Comparison of ENCODE assay signal across 15 cellular contexts in genomic region chr1:220788146-220788545, GRCh38. TPM values are rescaled to one million over a fixed set of nuclear protein-coding genes. Genes with fewer than 3 reads are reported as not detected.
DNase-seq lines count a peak whose midpoint lies in the region; ATAC-seq and TF ChIP-seq lines count a peak whose summit lies in the region.
"Had no signal": no experiment of that assay in that cellular context is flagged by ENCODE, and none has a peak within 500 bp of the region (broad histone marks: within the 10 kb centered on the region; RNA-seq: fewer than 3 reads in every experiment).

No MANE protein-coding gene starts in this region.

- H3K4me1 Mint-ChIP-seq in activated CD8-positive, alpha-beta memory T cell treated with anti-CD3 and anti-CD28 coated beads, Interleukin-2, amount 10 ng/mL, durations not matched to agents 7 days and 5 days = no peaks in the 10 kb centered on the region
- no peaks in the 10 kb centered on the region; the same call in 1 of the 2 replicates for H3K4me1 Mint-ChIP-seq in HFFc6 (ENCODE audit: low read depth)
- H3K4me1 Mint-ChIP-seq: central memory CD8-positive, alpha-beta T cell had no signal

- no peak overlapping the region for H3K4me3 ChIP-seq in fibroblast of lung (replicated peaks in 1 of 4; ENCODE audit: control extremely low read depth in 1 of 4, insufficient read depth in 1 of 4, low read depth in 3 of 4, low read length in 4 of 4)

- no peaks in the 10 kb centered on the region for H3K36me3 Mint-ChIP-seq in activated CD8-positive, alpha-beta memory T cell treated with anti-CD3 and anti-CD28 coated beads, Interleukin-2, amount 10 ng/mL, durations not matched to agents 7 days and 5 days
- no peaks in the 10 kb centered on the region for H3K36me3 Mint-ChIP-seq in HFFc6 (ENCODE audit: low read depth)

- peaks cover 2% of the 10 kb centered on the region for H3K4me1 ChIP-seq in fibroblast of lung (ENCODE audit: control insufficient read depth, extremely low read depth, insufficient read depth, low read length)

- CTCF ChIA-PET in activated CD8-positive, alpha-beta memory T cell treated with anti-CD3 and anti-CD28 coated beads, Interleukin-2, amount 10 ng/mL, durations not matched to agents 7 days and 5 days (lab: Charles Lee) = interaction anchor here (1.3 kb wide), 1 partner anchor 11 kb away, joined by 4 read pairs; no protein-coding TSS in a partner anchor

- H4K20me1 ChIP-seq in fibroblast of lung (ENCODE audit: control insufficient read depth, extremely low read depth, insufficient read depth, low read length) = no peaks in the 10 kb centered on the region

- DNase-seq in Ammon's horn (ENCODE audit: low spot score) (peak; percentile 16), M059J (ENCODE audit: low read depth) (peak; percentile 15), fibroblast of lung (ENCODE audit: low read depth in 2 of 2) (peak; percentile 38 to 50), pons (ENCODE audit: low spot score) (peak; percentile 14), HFFc6 (no peak), SIG-M5 (lab: John Stamatoyannopoulos, UW) (no peak)
- no peak for DNase-seq in activated CD8-positive, alpha-beta memory T cell treated with anti-CD3 and anti-CD28 coated beads, Interleukin-2, amount 10 ng/mL, durations not matched to agents 7 days and 5 days
- DNase-seq in activated effector memory CD4-positive, alpha-beta T cell treated with Interleukin-2 at 50 U/mL for 16 hours = no peak
- DNase-seq: activated CD8-positive, alpha-beta memory T cell treated with anti-CD3 and anti-CD28 coated beads for 24 hours; activated naive CD4-positive, alpha-beta T cell treated with anti-CD3 and anti-CD28 coated beads for 36 hours; KG1; NCI-H2107; stimulated activated CD4-positive, alpha-beta T cell treated with anti-CD3 and anti-CD28 coated beads, Interleukin-12 subunit alpha, Interleukin-12 subunit beta, amount 100 ng/mL, for 4 hours had no signal

- peaks cover 64% of the 10 kb centered on the region for H3K27me3 Mint-ChIP-seq in activated CD8-positive, alpha-beta memory T cell treated with anti-CD3 and anti-CD28 coated beads, Interleukin-2, amount 10 ng/mL, durations not matched to agents 7 days and 5 days
- peaks cover 4% of the 10 kb centered on the region for H3K27me3 Mint-ChIP-seq in HFFc6 (ENCODE audit: insufficient read depth)

- H3K4me3 Mint-ChIP-seq in activated CD8-positive, alpha-beta memory T cell treated with anti-CD3 and anti-CD28 coated beads, Interleukin-2, amount 10 ng/mL, durations not matched to agents 7 days and 5 days = no peak overlapping the region
- no peak overlapping the region for H3K4me3 Mint-ChIP-seq in HFFc6
- H3K4me3 Mint-ChIP-seq: activated naive CD4-positive, alpha-beta T cell treated with anti-CD3 and anti-CD28 coated beads for 36 hours; central memory CD8-positive, alpha-beta T cell had no signal

- no peak for TF ChIP-seq CTCF in fibroblast of lung (conservative IDR thresholded peaks at IDR 0.05 in 1 of 2, IDR thresholded peaks at IDR 0.05 in 1 of 2; ENCODE audit: low read depth in 1 of 2, low read length in 2 of 2)
- no peak for TF ChIP-seq CTCF in HFFc6 (IDR thresholded peaks at IDR 0.05)

- ATAC-seq in activated CD8-positive, alpha-beta memory T cell treated with anti-CD3 and anti-CD28 coated beads, Interleukin-2, amount 10 ng/mL, durations not matched to agents 7 days and 5 days = no peak

- H3K27ac ChIP-seq in fibroblast of lung (ENCODE audit: insufficient read depth, low read length) = no peak overlapping the region
- H3K27ac ChIP-seq: RWPE1 had no signal

- H3K36me3 ChIP-seq in fibroblast of lung (ENCODE audit: control insufficient read depth, insufficient read depth, low read length) = no peaks in the 10 kb centered on the region

- no peak overlapping the region for H3K27ac Mint-ChIP-seq in activated CD8-positive, alpha-beta memory T cell treated with anti-CD3 and anti-CD28 coated beads, Interleukin-2, amount 10 ng/mL, durations not matched to agents 7 days and 5 days
- no peak overlapping the region for H3K27ac Mint-ChIP-seq in HFFc6
- H3K27ac Mint-ChIP-seq: activated naive CD4-positive, alpha-beta T cell treated with anti-CD3 and anti-CD28 coated beads for 36 hours had no signal

- no peaks in the 10 kb centered on the region for H3K27me3 ChIP-seq in fibroblast of lung (ENCODE audit: control insufficient read depth, insufficient read depth, low read length)

- H3K9ac ChIP-seq in fibroblast of lung (ENCODE audit: insufficient read depth, low read length) = no peak overlapping the region

- no peaks in the 10 kb centered on the region for H3K79me2 ChIP-seq in fibroblast of lung (ENCODE audit: control insufficient read depth, insufficient read depth, low read length)

- H3K4me2 ChIP-seq in fibroblast of lung (ENCODE audit: extremely low read depth, insufficient read depth, low read length) = no peak overlapping the region

- no peaks in the 10 kb centered on the region for H3K9me3 ChIP-seq in fibroblast of lung (ENCODE audit: control insufficient read depth, insufficient read depth, low read depth, low read length)

- no peak overlapping the region for H2AFZ ChIP-seq in fibroblast of lung (ENCODE audit: low read length)

- H3K9me3 Mint-ChIP-seq in activated CD8-positive, alpha-beta memory T cell treated with anti-CD3 and anti-CD28 coated beads, Interleukin-2, amount 10 ng/mL, durations not matched to agents 7 days and 5 days (ENCODE audit: low read depth) = no peaks in the 10 kb centered on the region
- H3K9me3 Mint-ChIP-seq in HFFc6 = no peaks in the 10 kb centered on the region
- H3K9me3 Mint-ChIP-seq: activated naive CD4-positive, alpha-beta T cell treated with anti-CD3 and anti-CD28 coated beads for 36 hours; central memory CD8-positive, alpha-beta T cell had no signal

RNA-seq across cellular contexts. Expression of gene MTARC1, which starts 1.4 kb away (rescaled TPM):
- 0.59 and 1.7 TPM in 2 replicates for total RNA-seq in M059J (2014; rRNA removed; shearing (Covaris generic))
- 9.6 and 9.8 TPM in 2 replicates for total RNA-seq in fibroblast of lung
- polyA plus RNA-seq in fibroblast of lung = 1.8 and 2.8 TPM in 2 replicates
- polyA plus RNA-seq in fibroblast of lung (2012) = 1.4 and 2.7 TPM in 2 replicates
- 1.1 TPM in 1 of 2 replicates, not detected in the other for polyA minus RNA-seq in fibroblast of lung (ENCODE audit: low replicate concordance)
- not detected for total RNA-seq in activated CD8-positive, alpha-beta memory T cell treated with anti-CD3 and anti-CD28 coated beads, Interleukin-2, amount 10 ng/mL, durations not matched to agents 7 days and 5 days
- 1 to 10 TPM; 1.1 to 1.9 (median 1.7) TPM for total RNA-seq in HFFc6 (2021; fragmentation: NEBNext Ultra II Directional; extraction: Animal tissue kit (Norgen Biotek cat#: 25700))
- total RNA-seq: activated naive CD4-positive, alpha-beta T cell treated with anti-CD3 and anti-CD28 coated beads for 36 hours had no signal

RNA-seq across cellular contexts. Expression of gene MTARC2, which starts 40.0 kb away (rescaled TPM):
- 1.1 TPM in 1 of 2 replicates, not detected in the other for total RNA-seq in M059J (2014; rRNA removed; shearing (Covaris generic))
- total RNA-seq in fibroblast of lung = 9.0 and 12.6 TPM in 2 replicates
- 7.3 and 14.5 TPM in 2 replicates for polyA plus RNA-seq in fibroblast of lung
- 5.3 and 10.2 TPM in 2 replicates for polyA plus RNA-seq in fibroblast of lung (2012)
- 1.1 and 9.6 TPM in 2 replicates for polyA minus RNA-seq in fibroblast of lung (ENCODE audit: low replicate concordance)
- total RNA-seq in activated CD8-positive, alpha-beta memory T cell treated with anti-CD3 and anti-CD28 coated beads, Interleukin-2, amount 10 ng/mL, durations not matched to agents 7 days and 5 days = not detected
- total RNA-seq in HFFc6 (2021; fragmentation: NEBNext Ultra II Directional; extraction: Animal tissue kit (Norgen Biotek cat#: 25700)) = 1 to 10 TPM; 3.2 to 5.2 (median 3.8) TPM
- total RNA-seq: activated naive CD4-positive, alpha-beta T cell treated with anti-CD3 and anti-CD28 coated beads for 36 hours had no signal

Comparison
In these comparisons a context has a peak if more than half of its experiments do, and no peak if none do; other contexts are left out.
1. DNase-seq: peak in Ammon's horn (single experiment), M059J (single experiment), fibroblast of lung (2 of 2) and pons (single experiment); none in activated CD8-positive, alpha-beta memory T cell treated with anti-CD3 and anti-CD28 coated beads, Interleukin-2, amount 10 ng/mL, durations not matched to agents 7 days and 5 days (single experiment), HFFc6 (single experiment), activated effector memory CD4-positive, alpha-beta T cell treated with Interleukin-2 at 50 U/mL for 16 hours (single experiment) and SIG-M5 (single experiment).